Comparison of ENCODE assay signal across 10 cellular contexts in genomic region chr22:48577014-48577690, GRCh38.
A peak's percentile ranks its signal among the peaks of the same experiment; 100 is the strongest.
DNase-seq lines count a peak whose midpoint lies in the region; ATAC-seq and TF ChIP-seq lines count a peak whose summit lies in the region.
"Had no signal": no experiment of that assay in that cellular context is flagged by ENCODE, and none has a peak within 500 bp of the region (broad histone marks: within the 10 kb centered on the region; RNA-seq: fewer than 3 reads in every experiment).

No MANE protein-coding gene starts in this region.

- peaks cover 10 to 65% (median 56%) of the 10 kb centered on the region in 10 experiments; a peak in 19 of 20 replicates for H3K4me1 ChIP-seq in BLaER1 treated with 17β-estradiol and CSF1 and Interleukin-3, amounts not matched to agents 10 nM and 100 nM
- H3K4me1 ChIP-seq in neuronal stem cell (ENCODE audit: control insufficient read depth in 2 of 2, insufficient read depth in 1 of 2, low read depth in 1 of 2, low read length in 2 of 2) = peaks cover 0 to 27% of the 10 kb centered on the region in 2 donors
- peaks cover 0 to 22% (median 15%) of the 10 kb centered on the region in 3 donors for H3K4me1 ChIP-seq in esophagus squamous epithelium
- H3K4me1 ChIP-seq: upper lobe of right lung had no signal

- no peak overlapping the region for H4K8ac ChIP-seq in neuronal stem cell (ENCODE audit: low read depth, low read length)

- H2AK5ac ChIP-seq in neuronal stem cell (ENCODE audit: low read depth, low read length) = peak overlapping the region; percentile 82

- POLR2A ChIA-PET in RWPE1 (lab: Yijun Ruan, JAX; ENCODE audit: low non-redundant PET) = no interaction called here

- DNase-seq in dermis blood vessel endothelial cell (peak; percentile 8), neuronal stem cell (ENCODE audit: low spot score) (no peak), esophagus squamous epithelium (lab: John Stamatoyannopoulos, UW) (no peak), RWPE1 (ENCODE audit: low spot score) (no peak), GM03348 (ENCODE audit: low spot score) (no peak)
- DNase-seq: CD4-positive, alpha-beta memory T cell; upper lobe of right lung had no signal

- no CpG with 5 or more reads among the region's 29 CpGs for WGBS in neuronal stem cell (ENCODE audit: extremely low coverage in 2 of 2, insufficient read length in 2 of 2, insufficient replicate concordance in 1 of 2), 2 donors
- 49% methylated on average over 10 of the region's 29 CpGs; no CpG with 5 or more reads in 1 of the 2 donors for WGBS in esophagus squamous epithelium, 2 donors

- peaks cover 78 to 94% (median 91%) of the 10 kb centered on the region in 11 experiments for H3K27me3 ChIP-seq in BLaER1 treated with 17β-estradiol and CSF1 and Interleukin-3, amounts not matched to agents 10 nM and 100 nM
- H3K27me3 ChIP-seq in neuronal stem cell (ENCODE audit: control insufficient read depth in 3 of 3, insufficient read depth in 3 of 3, low read depth in 1 of 3, low read length in 3 of 3) (peaks cover 0 to 55% (median 0%) of the 10 kb centered on the region in 3 experiments), esophagus squamous epithelium (peaks cover 0 to 87% (median 9%) of the 10 kb centered on the region in 4 donors)

- H2BK12ac ChIP-seq in neuronal stem cell (ENCODE audit: low read length) = no peak overlapping the region

- H4K91ac ChIP-seq in neuronal stem cell (ENCODE audit: low read depth, low read length, poor library complexity) = no peak overlapping the region

- H2BK120ac ChIP-seq in neuronal stem cell (ENCODE audit: low read depth, low read length) = no peak overlapping the region

- H3K14ac ChIP-seq in neuronal stem cell (ENCODE audit: low read length) = peak overlapping the region; percentile 72

- H3K36me3 ChIP-seq in BLaER1 treated with 17β-estradiol and CSF1 and Interleukin-3, amounts not matched to agents 10 nM and 100 nM = no peaks in the 10 kb centered on the region
- H3K36me3 ChIP-seq in neuronal stem cell (replicated peaks in 1 of 2; ENCODE audit: control insufficient read depth in 2 of 2, insufficient read depth in 2 of 2, low read length in 2 of 2) (no peaks in the 10 kb centered on the region), esophagus squamous epithelium (no peaks in the 10 kb centered on the region)
- H3K36me3 ChIP-seq: upper lobe of right lung had no signal

- TF ChIP-seq POLR2A in esophagus squamous epithelium (IDR thresholded peaks at IDR 0.05) = no peak

- H2BK15ac ChIP-seq in neuronal stem cell (ENCODE audit: low read length) = peak overlapping the region; percentile 68

- H3K4me2 ChIP-seq in BLaER1 treated with 17β-estradiol and CSF1 and Interleukin-3, amounts not matched to agents 10 nM and 100 nM = peak overlapping the region; percentile 92 to 100 (median 99)
- peak overlapping the region; percentile 82 for H3K4me2 ChIP-seq in neuronal stem cell (ENCODE audit: insufficient read depth, low read length, poor library complexity, severe bottlenecking)

- no peak for ATAC-seq in GM19463 (IDR thresholded peaks at IDR 0.05; ENCODE audit: unreplicated experiment)

- H3K9ac ChIP-seq in BLaER1 treated with 17β-estradiol and CSF1 and Interleukin-3, amounts not matched to agents 10 nM and 100 nM = peak overlapping the region in 7 of 11 experiments; percentile 51 to 83 (median 69); a peak in 10 of 22 replicates
- H3K9ac ChIP-seq in neuronal stem cell (ENCODE audit: low read depth, low read length, poor library complexity) = no peak overlapping the region

- H3K18ac ChIP-seq in neuronal stem cell (ENCODE audit: low read length) = peak overlapping the region; percentile 87

- intact Hi-C loops in esophagus squamous epithelium (cut with DNase I) = no loop called here

- peak overlapping the region; percentile 50 for H3K23ac ChIP-seq in neuronal stem cell (ENCODE audit: low read depth, low read length, poor library complexity)

- H3K79me1 ChIP-seq in neuronal stem cell (ENCODE audit: low read depth, low read length) = peaks cover 4% of the 10 kb centered on the region

- no peak overlapping the region for H3K4ac ChIP-seq in neuronal stem cell (ENCODE audit: low read length)

- H2BK5ac ChIP-seq in neuronal stem cell (ENCODE audit: low read length) = peak overlapping the region; percentile 49

- H3K9me3 ChIP-seq in BLaER1 treated with 17β-estradiol and CSF1 and Interleukin-3, amounts not matched to agents 10 nM and 100 nM (replicated peaks in 1 of 11) = peaks cover 2 to 9% (median 4%) of the 10 kb centered on the region in 11 experiments; a peak in 21 of 22 replicates
- H3K9me3 ChIP-seq in neuronal stem cell (replicated peaks in 1 of 2; ENCODE audit: control insufficient read depth in 2 of 2, insufficient read depth in 1 of 2, low read depth in 1 of 2, low read length in 2 of 2) = peaks cover 0 to 2% of the 10 kb centered on the region in 2 donors
- no peaks in the 10 kb centered on the region for H3K9me3 ChIP-seq in esophagus squamous epithelium
- H3K9me3 ChIP-seq: upper lobe of right lung had no signal

- H4K20me1 ChIP-seq in BLaER1 treated with 17β-estradiol and CSF1 and Interleukin-3, amounts not matched to agents 10 nM and 100 nM = peaks cover 0 to 66% (median 54%) of the 10 kb centered on the region in 11 experiments; a peak in 18 of 22 replicates

- CTCF ChIA-PET in RWPE1 (lab: Yijun Ruan, JAX) = no interaction called here

- peak overlapping the region; percentile 57 to 75 (median 66) for H3K4me3 ChIP-seq in BLaER1 treated with 17β-estradiol and CSF1 and Interleukin-3, amounts not matched to agents 10 nM and 100 nM
- peak overlapping the region in 1 of 2 donors; percentile 9 for H3K4me3 ChIP-seq in neuronal stem cell (ENCODE audit: low read length in 2 of 2)
- peak overlapping the region in 1 of 4 donors; percentile 55 for H3K4me3 ChIP-seq in esophagus squamous epithelium

- peak overlapping the region in 4 of 11 experiments; percentile 25 to 82 (median 71); a peak in 3 of 22 replicates for H3K27ac ChIP-seq in BLaER1 treated with 17β-estradiol and CSF1 and Interleukin-3, amounts not matched to agents 10 nM and 100 nM
- H3K27ac ChIP-seq in neuronal stem cell (replicated peaks; ENCODE audit: low read length) = no peak overlapping the region
- H3K27ac ChIP-seq in esophagus squamous epithelium = no peak overlapping the region
- H3K27ac ChIP-seq in RWPE1 = no peak overlapping the region
- H3K27ac ChIP-seq: upper lobe of right lung had no signal

- no peak overlapping the region for H2AFZ ChIP-seq in neuronal stem cell (ENCODE audit: low read length)

- TF ChIP-seq CTCF in LNCAP (IDR thresholded peaks at IDR 0.05) = peak; percentile 16; the same call in 1 of the 2 replicates
- no peak for TF ChIP-seq CTCF in esophagus squamous epithelium (IDR thresholded peaks at IDR 0.05)
- TF ChIP-seq CTCF in RWPE1 (conservative IDR thresholded peaks at IDR 0.05; ENCODE audit: low read depth) = no peak
